In the genomic region with DNA sequence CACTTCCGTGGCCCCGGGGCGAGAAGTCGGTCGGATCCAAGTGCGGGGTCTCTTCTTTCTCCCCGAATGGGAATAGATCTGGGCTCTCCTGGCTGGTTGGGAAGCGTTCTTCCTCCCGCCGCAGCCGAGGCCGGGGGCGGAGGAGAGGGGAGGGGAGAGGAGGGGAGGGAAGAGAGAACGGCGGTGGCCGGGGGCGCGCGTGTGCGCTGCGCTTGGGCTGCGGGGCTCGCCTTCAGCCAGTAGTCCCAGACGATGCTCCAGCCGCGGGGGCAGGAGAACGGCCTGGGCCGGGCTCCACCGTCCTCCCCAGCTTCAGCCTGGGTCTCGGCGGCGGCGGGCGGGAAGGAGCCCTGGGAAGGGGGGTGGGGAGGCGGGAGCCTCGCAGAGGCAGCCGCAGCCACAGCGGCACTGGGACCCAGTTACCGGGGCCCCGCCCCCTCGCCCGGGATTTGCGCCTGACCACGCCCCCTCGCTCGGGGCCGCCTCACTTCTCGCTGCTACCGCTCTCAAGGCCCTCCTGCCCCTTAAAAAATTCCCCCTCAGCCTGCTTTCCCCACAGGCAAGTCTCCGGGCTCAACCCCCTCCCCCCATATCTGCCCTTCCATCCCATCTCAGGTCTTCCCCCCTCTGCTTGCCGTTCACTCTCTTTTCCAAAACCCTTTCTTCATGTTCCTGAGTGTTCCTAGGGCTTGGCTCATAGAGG, we compare ENCODE assay signal across 8 cellular contexts. TPM values are rescaled to one million over a fixed set of nuclear protein-coding genes. Genes with fewer than 3 reads are reported as not detected.
A peak's percentile ranks its signal among the peaks of the same experiment; 100 is the strongest.
DNase-seq lines count a peak whose midpoint lies in the region; ATAC-seq and TF ChIP-seq lines count a peak whose summit lies in the region.

TSS of gene FGD1 (minus strand) at position 421 of the 703 bp plus-strand sequence. CDS start 802 bp downstream, outside the sequence.

- DNase-seq in HT1080 (ENCODE audit: low read depth) (peak; percentile 4), RWPE1 (ENCODE audit: low spot score) (peak; percentile 73), amniotic stem cell (lab: John Stamatoyannopoulos, UW) (peak; percentile 8), left cardiac atrium (peak; percentile 80), posterior cingulate gyrus (peak in 9 of 10 donors; percentile 43 to 93 (median 64)), SW480 (ENCODE audit: low spot score) (no peak)

- POLR2A ChIA-PET in RWPE1 (lab: Yijun Ruan, JAX; ENCODE audit: low non-redundant PET), result no interaction called here

- no peaks in the 10 kb centered on the region for H3K36me3 ChIP-seq in BLaER1 treated with 17β-estradiol and CSF1 and Interleukin-3, amounts not matched to agents 10 nM and 100 nM

- peak within 1 kb of the TSS; percentile 78 to 92 (median 88) for H3K4me2 ChIP-seq in BLaER1 treated with 17β-estradiol and CSF1 and Interleukin-3, amounts not matched to agents 10 nM and 100 nM

- H3K27ac ChIP-seq in BLaER1 treated with 17β-estradiol and CSF1 and Interleukin-3, amounts not matched to agents 10 nM and 100 nM, result peak within 1 kb of the TSS in 6 of 11 experiments; percentile 36 to 49 (median 42); a peak in 10 of 22 replicates
- peak within 1 kb of the TSS; percentile 77 for H3K27ac ChIP-seq in RWPE1

- ATAC-seq in left cardiac atrium, result peak; percentile 85 to 92
- no peak for ATAC-seq in GM19328 (IDR thresholded peaks at IDR 0.05; ENCODE audit: unreplicated experiment)

- H3K4me3 ChIP-seq in BLaER1 treated with 17β-estradiol and CSF1 and Interleukin-3, amounts not matched to agents 10 nM and 100 nM, result peak within 1 kb of the TSS; percentile 58 to 75 (median 68)

- intact Hi-C loops in left cardiac atrium (cut with DNase I) (no loop called here), posterior cingulate gyrus (cut with DNase I) (loop anchor here (10.0 kb wide), 1 partner anchor 429 kb away; the partner anchor contains the start of gene TRO)

- TF ChIP-seq CTCF in RWPE1 (conservative IDR thresholded peaks at IDR 0.05; ENCODE audit: low read depth), result no peak

- H3K9me3 ChIP-seq in BLaER1 treated with 17β-estradiol and CSF1 and Interleukin-3, amounts not matched to agents 10 nM and 100 nM (replicated peaks in 1 of 11), result peaks cover 0 to 12% (median 0%) of the 10 kb centered on the region in 11 experiments; a peak in 7 of 22 replicates

- H3K4me1 ChIP-seq in BLaER1 treated with 17β-estradiol and CSF1 and Interleukin-3, amounts not matched to agents 10 nM and 100 nM, result peaks cover 0 to 10% (median 0%) of the 10 kb centered on the region in 10 experiments; a peak in 7 of 20 replicates

- H3K9ac ChIP-seq in BLaER1 treated with 17β-estradiol and CSF1 and Interleukin-3, amounts not matched to agents 10 nM and 100 nM, result peak within 1 kb of the TSS; percentile 56 to 82 (median 72)

- peaks cover 0 to 4% (median 0%) of the 10 kb centered on the region in 11 experiments; a peak in 1 of 22 replicates for H4K20me1 ChIP-seq in BLaER1 treated with 17β-estradiol and CSF1 and Interleukin-3, amounts not matched to agents 10 nM and 100 nM

- CTCF ChIA-PET in RWPE1 (lab: Yijun Ruan, JAX), result no interaction called here

- peaks cover 27 to 88% (median 71%) of the 10 kb centered on the region in 11 experiments for H3K27me3 ChIP-seq in BLaER1 treated with 17β-estradiol and CSF1 and Interleukin-3, amounts not matched to agents 10 nM and 100 nM

RNA-seq across cellular contexts. Expression of gene FGD1, which starts in this region (rescaled TPM):
- total RNA-seq in HT1080 (2014; rRNA removed; shearing (Covaris generic)), result 4.9 and 7.5 TPM in 2 replicates
- 11.0 and 11.6 TPM in 2 replicates for polyA plus RNA-seq in HT1080 (2015; cell fraction: cytosol; rRNA removed)
- 12.4 and 12.6 TPM in 2 replicates for polyA plus RNA-seq in HT1080 (2015; cell fraction: nucleus; rRNA removed)
- 1 to 10 TPM; 4.6 to 5.3 TPM for total RNA-seq in left cardiac atrium
